8 cellular contexts compared by ENCODE assay signal in the genomic region with DNA sequence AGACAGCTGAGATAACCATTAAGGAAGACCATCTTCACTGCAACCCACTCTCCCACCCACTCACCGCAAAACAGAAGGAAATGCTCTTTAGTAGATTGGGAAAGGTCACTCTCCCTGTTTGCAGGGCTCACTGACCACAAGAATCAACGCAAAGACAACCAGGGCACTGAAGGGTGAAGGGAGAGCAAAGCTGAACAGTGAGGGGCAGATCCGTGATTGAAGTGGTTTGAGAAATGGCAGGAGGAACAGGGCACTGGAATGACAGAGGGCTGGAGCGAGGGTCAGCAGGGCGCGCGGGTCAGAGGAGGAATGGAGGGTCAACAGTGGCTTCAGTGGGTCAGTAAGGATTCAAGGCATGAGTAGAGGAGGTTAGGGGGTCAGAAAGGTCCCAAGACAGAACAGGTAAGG. TPM values are rescaled to one million over a fixed set of nuclear protein-coding genes. Genes with fewer than 3 reads are reported as not detected.
DNase-seq lines count a peak whose midpoint lies in the region; ATAC-seq and TF ChIP-seq lines count a peak whose summit lies in the region.

No MANE protein-coding gene starts in this region.

- WGBS in adrenal gland, 4 donors = 0 to 1% (median 1%) methylated on average over 7 of the region's 7 CpGs

- TF ChIP-seq POLR2A in adrenal gland (IDR thresholded peaks at IDR 0.05) = no peak

- intact Hi-C loops in adrenal gland (cut with DNase I) = no loop called here

- H3K36me3 ChIP-seq in adrenal gland (replicated peaks in 1 of 2) = no peaks in the 10 kb centered on the region

- H3K27ac ChIP-seq in adrenal gland (peak overlapping the region; percentile 50 to 94 (median 89)), layer of hippocampus (ENCODE audit: low read depth, low read length) (peak overlapping the region; percentile 81), substantia nigra (ENCODE audit: low read depth, low read length, poor library complexity, severe bottlenecking) (peak overlapping the region; percentile 74)

- H3K4me3 ChIP-seq in adrenal gland = peak overlapping the region; percentile 58 to 86 (median 74)

- no peaks in the 10 kb centered on the region for H3K9me3 ChIP-seq in adrenal gland (replicated peaks in 1 of 3)

- peaks cover 21 to 43% of the 10 kb centered on the region in 2 donors for H3K4me1 ChIP-seq in adrenal gland (replicated peaks in 1 of 2)

- H3K27me3 ChIP-seq in adrenal gland = no peaks in the 10 kb centered on the region
- no peaks in the 10 kb centered on the region for H3K27me3 ChIP-seq in layer of hippocampus (ENCODE audit: control insufficient read depth, insufficient read depth, low read length)

- ATAC-seq in GM18867 (IDR thresholded peaks at IDR 0.05; ENCODE audit: unreplicated experiment) = peak; percentile 4
- ATAC-seq in HG03432 (IDR thresholded peaks at IDR 0.05; ENCODE audit: unreplicated experiment) = peak; percentile 2

- TF ChIP-seq CTCF in adrenal gland (IDR thresholded peaks at IDR 0.05) = no peak

- DNase-seq in adrenal gland = no peak
- no peak for DNase-seq in substantia nigra (lab: John Stamatoyannopoulos, UW)
- no peak for DNase-seq in stimulated activated CD4-positive, alpha-beta T cell treated with anti-CD3 and anti-CD28 coated beads, Interleukin-12 subunit alpha, Interleukin-12 subunit beta, amount 100 ng/mL, for 4 hours
- no peak for DNase-seq in NCI-H2227 (lab: John Stamatoyannopoulos, UW; ENCODE audit: unreplicated experiment)
- DNase-seq in NCI-H1694 (lab: John Stamatoyannopoulos, UW) = no peak

RNA-seq across cellular contexts. Expression of a gene that starts 0.5 kb away (rescaled TPM):
- total RNA-seq in adrenal gland = 10 to 100 TPM; 13.2 to 50.3 (median 25.6) TPM
- polyA plus RNA-seq in adrenal gland = 10 to 100 TPM; 17.1 to 56.1 (median 21.2) TPM

RNA-seq across cellular contexts. Expression of a gene that starts 11.6 kb away (rescaled TPM):
- total RNA-seq in adrenal gland = 10 to 100 TPM; 17.4 to 30.8 (median 22.4) TPM
- 10 to 100 TPM in 1 of 3 donors, 1 to 10 TPM in 2; 4.3 to 11.4 (median 5.0) TPM for polyA plus RNA-seq in adrenal gland
